Comparison of ENCODE assay signal across 1 cellular context in genomic region chr1:163422738-163423404, GRCh38.
A peak's percentile ranks its signal among the peaks of the same experiment; 100 is the strongest.
TF ChIP-seq lines count a peak whose summit lies in the region.

No MANE protein-coding gene starts in this region.

TF ChIP-seq in K562, 482 proteins besides CTCF, POLR2A, EP300 and RAD21 (continued from another document):
- TF ChIP-seq ZBTB40 (IDR thresholded peaks at IDR 0.05) (0 out of 2 replicates have a peak, but pooled peaks have one; percentile 19), ZBTB40 (CRISPR knock-in tag; IDR thresholded peaks at IDR 0.05) (no peak), GABPA (tag; conservative IDR thresholded peaks at IDR 0.05; ENCODE audit: low read depth) (peak; percentile 73), RBM25 (IDR thresholded peaks at IDR 0.05; ENCODE audit: low read depth, low read length, severe bottlenecking) (no peak)
TF ChIP-seq in K562: peak in this region for 12.
